Comparison of ENCODE assay signal across 21 cellular contexts in genomic region chr11:10645212-10645795, GRCh38. TPM values are rescaled to one million over a fixed set of nuclear protein-coding genes. Genes with fewer than 3 reads are reported as not detected.
DNase-seq lines count a peak whose midpoint lies in the region; ATAC-seq and TF ChIP-seq lines count a peak whose summit lies in the region.
"Had no signal": no experiment of that assay in that cellular context is flagged by ENCODE, and none has a peak within 500 bp of the region (broad histone marks: within the 10 kb centered on the region; RNA-seq: fewer than 3 reads in every experiment).

No MANE protein-coding gene starts in this region.

- H3K56ac ChIP-seq in IMR-90 (ENCODE audit: extremely low read depth, insufficient read depth, low read length): no peak overlapping the region

- peaks cover 2% of the 10 kb centered on the region for H3K27me3 Mint-ChIP-seq in activated T-helper 1 cell treated with anti-CD3 and anti-CD28 coated beads, Interleukin-12 subunit alpha, Interleukin-12 subunit beta, Interleukin-2, Interleukin-4 antibody, amounts not matched to agents 30 ng/mL and 10 ng/mL and 1 ng/mL, durations not matched to agents 14 hours and 24 hours and 36 hours (ENCODE audit: insufficient read depth)

- no peak overlapping the region for H4K12ac ChIP-seq in trophoblast cell (ENCODE audit: low read depth, low read length)

- no peak overlapping the region for H3K14ac ChIP-seq in IMR-90 (replicated peaks; ENCODE audit: low read depth, low read length)
- no peak overlapping the region for H3K14ac ChIP-seq in trophoblast cell (ENCODE audit: low read length)

- TF ChIP-seq CTCF in A673 (conservative IDR thresholded peaks at IDR 0.05; ENCODE audit: low read depth, low read length) (no peak), IMR-90 (conservative IDR thresholded peaks at IDR 0.05; ENCODE audit: low read depth, low read length) (no peak), esophagus muscularis mucosa (IDR thresholded peaks at IDR 0.05) (no peak)

- TF ChIP-seq POLR2A in IMR-90 (IDR thresholded peaks at IDR 0.05; ENCODE audit: low read depth, low read length) (no peak), esophagus muscularis mucosa (IDR thresholded peaks at IDR 0.05; ENCODE audit: low read depth) (no peak)

- intact Hi-C loops in A673 (cut with micrococcal nuclease; ENCODE audit: unreplicated experiment): no loop called here
- intact Hi-C loops in IMR-90 (cut with micrococcal nuclease): no loop called here
- intact Hi-C loops in esophagus muscularis mucosa (cut with DNase I): no loop called here
- intact Hi-C loops in activated T-helper 1 cell treated with anti-CD3 and anti-CD28 coated beads, Interleukin-12 subunit alpha, Interleukin-12 subunit beta, Interleukin-2, Interleukin-4 antibody, amounts not matched to agents 30 ng/mL and 10 ng/mL and 1 ng/mL, durations not matched to agents 14 hours and 24 hours and 36 hours (cut with micrococcal nuclease): no loop called here

- peaks cover 4% of the 10 kb centered on the region; the same call in 1 of the 2 replicates for H4K20me1 ChIP-seq in IMR-90 (ENCODE audit: insufficient read depth, low read length)

- H3K27ac ChIP-seq in A673 (ENCODE audit: low read depth, low read length, poor library complexity, severe bottlenecking) (peak overlapping the region; percentile 37), IMR-90 (ENCODE audit: insufficient read depth, low read length) (no peak overlapping the region), esophagus muscularis mucosa (replicated peaks in 1 of 4) (peak overlapping the region; percentile 70 to 86 (median 74)), trophoblast cell (ENCODE audit: low read depth, low read length) (no peak overlapping the region)
- H3K27ac ChIP-seq: C4-2B, SJCRH30 had no signal

- H3K79me1 ChIP-seq in IMR-90 (ENCODE audit: low read depth in 1 of 2, low read length in 2 of 2) (peaks cover 20 to 86% of the 10 kb centered on the region in 2 experiments; a peak in 3 of 4 replicates), trophoblast cell (ENCODE audit: low read length) (peaks cover 6% of the 10 kb centered on the region)

- H3K9me1 ChIP-seq in IMR-90 (ENCODE audit: insufficient read depth, low read length): peaks cover 45% of the 10 kb centered on the region

- 0 out of 2 replicates have a peak overlapping the region, but pooled peaks have one; percentile 20 for H3K23ac ChIP-seq in IMR-90 (ENCODE audit: low read depth, low read length)
- no peak overlapping the region for H3K23ac ChIP-seq in trophoblast cell (ENCODE audit: low read length)

- H2BK15ac ChIP-seq in IMR-90 (ENCODE audit: low read depth, low read length): no peak overlapping the region

- no peak overlapping the region for H2AK5ac ChIP-seq in IMR-90 (ENCODE audit: low read depth, low read length)
- no peak overlapping the region for H2AK5ac ChIP-seq in trophoblast cell (ENCODE audit: low read length)

- TF ChIP-seq EP300 in esophagus muscularis mucosa (IDR thresholded peaks at IDR 0.05): no peak

- H2BK12ac ChIP-seq in trophoblast cell (ENCODE audit: low read length): no peak overlapping the region

- POLR2A ChIA-PET in A673 (lab: Charles Lee; ENCODE audit: low non-redundant PET): no interaction called here
- POLR2A ChIA-PET in IMR-90 (lab: Charles Lee; ENCODE audit: unreplicated experiment): no interaction called here

- H3K4me1 ChIP-seq in A673 (ENCODE audit: insufficient read depth, low read length, poor library complexity, severe bottlenecking) (peaks cover 36% of the 10 kb centered on the region), IMR-90 (ENCODE audit: control insufficient read depth, insufficient read depth, low read length) (peaks cover 24% of the 10 kb centered on the region), esophagus muscularis mucosa (peaks cover 14 to 98% (median 97%) of the 10 kb centered on the region in 4 donors), trophoblast cell (ENCODE audit: control insufficient read depth in 1 of 2, insufficient read depth in 2 of 2, low read length in 2 of 2) (peaks cover 11 to 23% of the 10 kb centered on the region in 2 experiments)
- H3K4me1 ChIP-seq: SJCRH30 had no signal

- no peaks in the 10 kb centered on the region for H3K9me3 ChIP-seq in A673 (ENCODE audit: low read depth, low read length, poor library complexity, severe bottlenecking)
- H3K9me3 ChIP-seq in IMR-90 (ENCODE audit: control insufficient read depth, insufficient read depth, low read length): no peaks in the 10 kb centered on the region
- no peaks in the 10 kb centered on the region for H3K9me3 ChIP-seq in esophagus muscularis mucosa
- H3K9me3 ChIP-seq in trophoblast cell (ENCODE audit: insufficient read depth, low read depth, low read length): no peaks in the 10 kb centered on the region
- H3K9me3 ChIP-seq: SJCRH30 had no signal

- no peak overlapping the region for H2AK9ac ChIP-seq in IMR-90 (replicated peaks; ENCODE audit: low read depth, low read length, poor library complexity)

- TF ChIP-seq RAD21 in IMR-90 (IDR thresholded peaks at IDR 0.05; ENCODE audit: low read length): no peak

- dilution Hi-C loops in IMR-90 (cut with HindIII; ENCODE audit: low sequenced_read_pairs, unreplicated experiment): no loop called here

- H3K27me3 ChIP-seq in A673 (replicated peaks; ENCODE audit: insufficient read depth, low read depth, low read length, poor library complexity) (no peaks in the 10 kb centered on the region), IMR-90 (ENCODE audit: control insufficient read depth, insufficient read depth, low read length) (no peaks in the 10 kb centered on the region), esophagus muscularis mucosa (no peaks in the 10 kb centered on the region), trophoblast cell (ENCODE audit: insufficient read depth, low read length) (no peaks in the 10 kb centered on the region)

- H2AFZ ChIP-seq in IMR-90 (replicated peaks; ENCODE audit: low read length, poor library complexity) (no peak overlapping the region), trophoblast cell (ENCODE audit: insufficient read depth, low read length, poor library complexity) (no peak overlapping the region)

- no peak for ATAC-seq in IMR-90 (ENCODE audit: low read depth)
- ATAC-seq in stimulated activated effector memory CD8-positive, alpha-beta T cell treated with anti-CD3 and anti-CD28 coated beads, Interleukin-12 subunit alpha, Interleukin-12 subunit beta, amount 100 ng/mL, for 72 hours: peak; percentile 27
- no peak for ATAC-seq in GM21825 (IDR thresholded peaks at IDR 0.05; ENCODE audit: unreplicated experiment)
- ATAC-seq in GM21528 (IDR thresholded peaks at IDR 0.05; ENCODE audit: low FRiP score, unreplicated experiment): no peak

- H3K27ac Mint-ChIP-seq in stimulated activated effector memory CD8-positive, alpha-beta T cell treated with anti-CD3 and anti-CD28 coated beads, Interleukin-12 subunit alpha, Interleukin-12 subunit beta, amount 100 ng/mL, for 72 hours: no peak overlapping the region
- no peak overlapping the region for H3K27ac Mint-ChIP-seq in activated T-helper 1 cell treated with anti-CD3 and anti-CD28 coated beads, Interleukin-12 subunit alpha, Interleukin-12 subunit beta, Interleukin-2, Interleukin-4 antibody, amounts not matched to agents 30 ng/mL and 10 ng/mL and 1 ng/mL, durations not matched to agents 14 hours and 24 hours and 36 hours

- no peak overlapping the region for H2BK120ac ChIP-seq in IMR-90 (ENCODE audit: low read depth, low read length)
- H2BK120ac ChIP-seq in trophoblast cell (ENCODE audit: insufficient read depth, low read length, poor library complexity): no peak overlapping the region

- no peak for DNase-seq in A673 (ENCODE audit: low spot score)
- no peak for DNase-seq in IMR-90
- DNase-seq in esophagus muscularis mucosa (ENCODE audit: extremely low spot score): no peak
- no peak for DNase-seq in stimulated activated effector memory CD8-positive, alpha-beta T cell treated with anti-CD3 and anti-CD28 coated beads, Interleukin-12 subunit alpha, Interleukin-12 subunit beta, amount 100 ng/mL, for 72 hours (ENCODE audit: low spot score in 2 of 2)
- DNase-seq in activated T-helper 1 cell treated with anti-CD3 and anti-CD28 coated beads, Interleukin-12 subunit alpha, Interleukin-12 subunit beta, Interleukin-2, Interleukin-4 antibody, amounts not matched to agents 30 ng/mL and 10 ng/mL and 1 ng/mL, durations not matched to agents 14 hours and 24 hours and 36 hours (ENCODE audit: low spot score): no peak
- no peak for DNase-seq in trophoblast cell
- DNase-seq: AML-193, DMS 273 treated with DMSO at 0.1 percent for 48 hours, DND-41, GOT3, KBM-7, MV-4-11, NCI-H1417, NCI-H187 treated with DMSO at 0.1 percent for 48 hours, NCI-H2227 treated with DMSO at 0.1 percent for 48 hours, NCI-H510A treated with DMSO at 0.1 percent for 48 hours, NCI-H82, SJCRH30 had no signal

- H4K91ac ChIP-seq in IMR-90 (ENCODE audit: insufficient read depth, low read depth, low read length): no peak overlapping the region
- H4K91ac ChIP-seq in trophoblast cell (ENCODE audit: low read depth, low read length): no peak overlapping the region

- H2BK5ac ChIP-seq in IMR-90 (ENCODE audit: low read depth, low read length, poor library complexity, severe bottlenecking): no peak overlapping the region
- no peak overlapping the region for H2BK5ac ChIP-seq in trophoblast cell (ENCODE audit: low read depth, low read length, poor library complexity)

- H2BK20ac ChIP-seq in IMR-90 (ENCODE audit: low read depth, low read length): no peak overlapping the region

- no peaks in the 10 kb centered on the region for H3K9me3 Mint-ChIP-seq in stimulated activated effector memory CD8-positive, alpha-beta T cell treated with anti-CD3 and anti-CD28 coated beads, Interleukin-12 subunit alpha, Interleukin-12 subunit beta, amount 100 ng/mL, for 72 hours
- H3K9me3 Mint-ChIP-seq in activated T-helper 1 cell treated with anti-CD3 and anti-CD28 coated beads, Interleukin-12 subunit alpha, Interleukin-12 subunit beta, Interleukin-2, Interleukin-4 antibody, amounts not matched to agents 30 ng/mL and 10 ng/mL and 1 ng/mL, durations not matched to agents 14 hours and 24 hours and 36 hours: no peaks in the 10 kb centered on the region

- no peak overlapping the region for H3K4ac ChIP-seq in IMR-90 (ENCODE audit: low read depth, low read length)
- H3K4ac ChIP-seq in trophoblast cell (ENCODE audit: low read depth, low read length): no peak overlapping the region

- H4K8ac ChIP-seq in IMR-90 (ENCODE audit: low read depth in 2 of 2, low read length in 2 of 2) (no peak overlapping the region), trophoblast cell (ENCODE audit: low read depth, low read length) (no peak overlapping the region)

- no TSS peak for BruUV-seq in A673 (replicated peaks; lab: Mats Ljungman, UMichigan)
- no TSS peak for BruUV-seq in IMR-90 (replicated peaks; lab: Mats Ljungman, UMichigan)

- H3K18ac ChIP-seq in IMR-90 (ENCODE audit: low read depth, low read length) (no peak overlapping the region), trophoblast cell (ENCODE audit: low read length) (no peak overlapping the region)

- H3K36me3 Mint-ChIP-seq in stimulated activated effector memory CD8-positive, alpha-beta T cell treated with anti-CD3 and anti-CD28 coated beads, Interleukin-12 subunit alpha, Interleukin-12 subunit beta, amount 100 ng/mL, for 72 hours: no peaks in the 10 kb centered on the region
- no peaks in the 10 kb centered on the region for H3K36me3 Mint-ChIP-seq in activated T-helper 1 cell treated with anti-CD3 and anti-CD28 coated beads, Interleukin-12 subunit alpha, Interleukin-12 subunit beta, Interleukin-2, Interleukin-4 antibody, amounts not matched to agents 30 ng/mL and 10 ng/mL and 1 ng/mL, durations not matched to agents 14 hours and 24 hours and 36 hours (ENCODE audit: low read depth)

- no peaks in the 10 kb centered on the region for H3K36me3 ChIP-seq in A673 (ENCODE audit: insufficient read depth, low read length, poor library complexity, severe bottlenecking)
- peaks cover 31% of the 10 kb centered on the region for H3K36me3 ChIP-seq in IMR-90 (ENCODE audit: control insufficient read depth, insufficient read depth, low read length)
- H3K36me3 ChIP-seq in esophagus muscularis mucosa: peaks cover 0 to 15% (median 2%) of the 10 kb centered on the region in 4 donors
- no peaks in the 10 kb centered on the region for H3K36me3 ChIP-seq in trophoblast cell (ENCODE audit: control insufficient read depth in 1 of 2, insufficient read depth in 2 of 2, low read length in 2 of 2)
- H3K36me3 ChIP-seq: SJCRH30 had no signal

- no peak overlapping the region for H3K9ac ChIP-seq in IMR-90 (ENCODE audit: low read depth, low read length)
- no peak overlapping the region for H3K9ac ChIP-seq in trophoblast cell (ENCODE audit: low read length)

- peaks cover 9% of the 10 kb centered on the region for H3K4me1 Mint-ChIP-seq in stimulated activated effector memory CD8-positive, alpha-beta T cell treated with anti-CD3 and anti-CD28 coated beads, Interleukin-12 subunit alpha, Interleukin-12 subunit beta, amount 100 ng/mL, for 72 hours
- peaks cover 6% of the 10 kb centered on the region for H3K4me1 Mint-ChIP-seq in activated T-helper 1 cell treated with anti-CD3 and anti-CD28 coated beads, Interleukin-12 subunit alpha, Interleukin-12 subunit beta, Interleukin-2, Interleukin-4 antibody, amounts not matched to agents 30 ng/mL and 10 ng/mL and 1 ng/mL, durations not matched to agents 14 hours and 24 hours and 36 hours (ENCODE audit: low read depth)

- no peak overlapping the region for H4K5ac ChIP-seq in IMR-90 (ENCODE audit: low read depth, low read length)

- H3K4me2 ChIP-seq in IMR-90 (ENCODE audit: low read depth, low read length) (no peak overlapping the region), trophoblast cell (ENCODE audit: low read length) (no peak overlapping the region)

- no CpG with 5 or more reads among the region's 6 CpGs for WGBS in IMR-90 (ENCODE audit: extremely low coverage in 2 of 2, insufficient read length in 1 of 2), 2 experiments
- 70% methylated on average over 6 of the region's 6 CpGs for WGBS in esophagus muscularis mucosa
- no CpG with 5 or more reads among the region's 6 CpGs for WGBS in trophoblast cell (ENCODE audit: extremely low coverage, insufficient coverage, insufficient read length)

- no peak overlapping the region for H3K4me3 Mint-ChIP-seq in stimulated activated effector memory CD8-positive, alpha-beta T cell treated with anti-CD3 and anti-CD28 coated beads, Interleukin-12 subunit alpha, Interleukin-12 subunit beta, amount 100 ng/mL, for 72 hours
- H3K4me3 Mint-ChIP-seq in activated T-helper 1 cell treated with anti-CD3 and anti-CD28 coated beads, Interleukin-12 subunit alpha, Interleukin-12 subunit beta, Interleukin-2, Interleukin-4 antibody, amounts not matched to agents 30 ng/mL and 10 ng/mL and 1 ng/mL, durations not matched to agents 14 hours and 24 hours and 36 hours: no peak overlapping the region

- H3K79me2 ChIP-seq in trophoblast cell (ENCODE audit: control insufficient read depth, insufficient read depth, low read length, poor library complexity): no peaks in the 10 kb centered on the region

- CTCF ChIA-PET in A673 (lab: Charles Lee): no interaction called here
- CTCF ChIA-PET in IMR-90 (lab: Yijun Ruan, JAX): interaction anchor here (1.4 kb wide), 1 partner anchor 9 kb away, joined by 4 read pairs; no protein-coding TSS in a partner anchor

- in situ Hi-C loops in IMR-90 (cut with MboI; ENCODE audit: low sequenced_read_pairs): no loop called here

- H3K4me3 ChIP-seq in A673 (ENCODE audit: low read depth, low read length, poor library complexity, severe bottlenecking) (no peak overlapping the region), IMR-90 (ENCODE audit: insufficient read depth, low read depth, low read length) (no peak overlapping the region), esophagus muscularis mucosa (no peak overlapping the region), trophoblast cell (ENCODE audit: low read depth, low read length) (no peak overlapping the region)
- H3K4me3 ChIP-seq: SJCRH30 had no signal

RNA-seq across cellular contexts. Expression of gene IRAG1, which starts 48.3 kb away (rescaled TPM):
- total RNA-seq in A673 (2021) (0.26 and 0.81 TPM in 2 replicates), IMR-90 (2012; rRNA removed) (21.1 and 25.8 TPM in 2 replicates), esophagus muscularis mucosa (100 to 1,000 TPM; 205 to 338 (median 276) TPM)
- polyA plus RNA-seq in IMR-90 (2012; rRNA removed): 17.6 and 19.4 TPM in 2 replicates
- 8.5 and 8.6 TPM in 2 replicates for polyA plus RNA-seq in IMR-90 (2012; cell fraction: cytosol; rRNA removed)
- 37.6 and 104 TPM in 2 replicates for polyA plus RNA-seq in IMR-90 (2012; cell fraction: nucleus; rRNA removed; ENCODE audit: low replicate concordance)
- not detected in 2 replicates for total RNA-seq in activated T-helper 1 cell treated with anti-CD3 and anti-CD28 coated beads, Interleukin-12 subunit alpha, Interleukin-12 subunit beta, Interleukin-2, Interleukin-4 antibody, amounts not matched to agents 30 ng/mL and 10 ng/mL and 1 ng/mL, durations not matched to agents 14 hours and 24 hours and 36 hours
- polyA plus RNA-seq in trophoblast cell (2013): 1.5 and 1.9 TPM in 2 replicates
- total RNA-seq: SJCRH30 had no signal

Comparison
In these comparisons a context has a peak if more than half of its experiments do, and no peak if none do; other contexts are left out.
1. H3K27ac ChIP-seq: peak in A673 (single experiment) and esophagus muscularis mucosa (4 of 4); none in IMR-90 (single experiment) and trophoblast cell (single experiment).
2. RNA of gene IRAG1, which starts 48.3 kb away (total RNA-seq): 205 to 338 TPM in esophagus muscularis mucosa and 21.1 to 25.8 TPM in IMR-90; 0.26 to 0.81 TPM in A673 and not detected in activated T-helper 1 cell treated with anti-CD3 and anti-CD28 coated beads, Interleukin-12 subunit alpha, Interleukin-12 subunit beta, Interleukin-2, Interleukin-4 antibody, amounts not matched to agents 30 ng/mL and 10 ng/mL and 1 ng/mL, durations not matched to agents 14 hours and 24 hours and 36 hours; every median in the first group is over 10 times any median in the second.